ENCODE assay signal across 8 cellular contexts in genomic region chr11:87039371-87039770, GRCh38. TPM values are rescaled to one million over a fixed set of nuclear protein-coding genes. Genes with fewer than 3 reads are reported as not detected.
DNase-seq lines count a peak whose midpoint lies in the region; ATAC-seq and TF ChIP-seq lines count a peak whose summit lies in the region.
"Had no signal": no experiment of that assay in that cellular context is flagged by ENCODE, and none has a peak within 500 bp of the region (broad histone marks: within the 10 kb centered on the region; RNA-seq: fewer than 3 reads in every experiment).

No MANE protein-coding gene starts in this region.

- peaks cover 41% of the 10 kb centered on the region for H3K4me1 Mint-ChIP-seq in T-helper 17 cell

- WGBS in GM23248 (ENCODE audit: low coverage in 1 of 2, low lambda C conversion rate in 2 of 2, missing lambda C conversion rate in 2 of 2), 2 experiments, result 33 to 36% methylated on average over 3 of the region's 3 CpGs

- H3K4me3 Mint-ChIP-seq in T-helper 17 cell, result peak overlapping the region; percentile 98

- H3K27ac Mint-ChIP-seq in T-helper 17 cell, result no peak overlapping the region

- H3K79me2 ChIP-seq in GM23248 (ENCODE audit: insufficient read depth), result peaks cover 64% of the 10 kb centered on the region

- intact Hi-C loops in gastrocnemius medialis (cut with DNase I; ENCODE audit: low total_unique reads), result loop anchor here (5.0 kb wide), 2 partner anchors 97 to 243 kb away; no protein-coding TSS in a partner anchor

- no peaks in the 10 kb centered on the region for H3K9me3 ChIP-seq in GM23248 (ENCODE audit: low read depth)
- H3K9me3 ChIP-seq in T-helper 17 cell (ENCODE audit: control insufficient read depth, low read length, poor library complexity, severe bottlenecking), result no peaks in the 10 kb centered on the region
- H3K9me3 ChIP-seq in gastrocnemius medialis, result no peaks in the 10 kb centered on the region

- peak; percentile 25 for DNase-seq in GM23248
- no peak for DNase-seq in T-helper 17 cell
- DNase-seq in fibroblast of peridontal ligament (ENCODE audit: extremely low read depth), result peak; percentile 67
- no peak for DNase-seq in gastrocnemius medialis
- DNase-seq in NCI-H526 (lab: John Stamatoyannopoulos, UW), result no peak
- no peak for DNase-seq in effector CD8-positive, alpha-beta T cell (lab: John Stamatoyannopoulos, UW)
- DNase-seq: NCI-H1436 had no signal

- TF ChIP-seq CTCF in gastrocnemius medialis (IDR thresholded peaks at IDR 0.05 in 4 of 5, conservative IDR thresholded peaks at IDR 0.05 in 1 of 5), result no peak

- peak overlapping the region; percentile 86; the same call in 1 of the 2 replicates for H3K9ac ChIP-seq in GM23248

- ATAC-seq in T-helper 17 cell (no peak), gastrocnemius medialis (no peak), HG03045 (IDR thresholded peaks at IDR 0.05; ENCODE audit: unreplicated experiment) (no peak)

- no peaks in the 10 kb centered on the region for H4K20me1 ChIP-seq in GM23248 (ENCODE audit: insufficient read depth)

- H3K27me3 ChIP-seq in GM23248 (replicated peaks; ENCODE audit: insufficient read depth) (no peaks in the 10 kb centered on the region), gastrocnemius medialis (no peaks in the 10 kb centered on the region)

- no peak for TF ChIP-seq POLR2A in gastrocnemius medialis (IDR thresholded peaks at IDR 0.05)

- in situ Hi-C loops in GM23248 (cut with MboI), result no loop called here
- in situ Hi-C loops in gastrocnemius medialis (cut with MboI; ENCODE audit: low sequenced_read_pairs in 4 of 4), result loop anchor here in 1 of 4 donors (5.0 kb wide), 1 partner anchor 82 kb away; the partner anchor contains the start of gene FZD4

- H3K4me2 ChIP-seq in GM23248 (ENCODE audit: unreplicated experiment), result peak overlapping the region; percentile 86

- no peak overlapping the region for H3K27ac ChIP-seq in GM23248
- peak overlapping the region in 3 of 4 donors; percentile 90 to 94 (median 93) for H3K27ac ChIP-seq in gastrocnemius medialis

- H3F3A ChIP-seq in GM23248 (ENCODE audit: insufficient read depth), result peaks cover 4% of the 10 kb centered on the region

- H2AFZ ChIP-seq in GM23248, result no peak overlapping the region

- H3K9me2 ChIP-seq in GM23248 (ENCODE audit: insufficient read depth), result no peaks in the 10 kb centered on the region

- peaks cover 15% of the 10 kb centered on the region for H3K4me1 ChIP-seq in GM23248 (ENCODE audit: insufficient read depth)
- peaks cover 23 to 28% of the 10 kb centered on the region in 2 donors for H3K4me1 ChIP-seq in gastrocnemius medialis

- H3K4me3 ChIP-seq in GM23248 (peak overlapping the region; percentile 99), gastrocnemius medialis (peak overlapping the region; percentile 68 to 96 (median 90))

- H3K36me3 Mint-ChIP-seq in T-helper 17 cell (ENCODE audit: low read depth), result no peaks in the 10 kb centered on the region

- H3K36me3 ChIP-seq in GM23248 (ENCODE audit: low read depth) (no peaks in the 10 kb centered on the region), gastrocnemius medialis (no peaks in the 10 kb centered on the region)

- no peaks in the 10 kb centered on the region for H3K27me3 Mint-ChIP-seq in T-helper 17 cell

RNA-seq across cellular contexts. Expression of gene TMEM135, which starts 1.6 kb away (rescaled TPM):
- total RNA-seq in GM23248 (2014; rRNA removed; shearing (Covaris generic)), result 8.0 and 11.0 TPM in 2 replicates
- 11.9 and 12.5 TPM in 2 replicates for polyA plus RNA-seq in GM23248 (2016; fragmentation: Nextera tagmentation; extraction: Ambion mirVana)
- total RNA-seq in T-helper 17 cell (10 to 100 TPM; 23.9 to 25.3 TPM), gastrocnemius medialis (10 to 100 TPM in 3 of 4 donors, 1 to 10 TPM in 1; 7.9 to 38.7 (median 18.9) TPM)

Comparison
In these comparisons a context has a peak if more than half of its experiments do, and no peak if none do; other contexts are left out.
1. DNase-seq: peak in GM23248 (single experiment) and fibroblast of peridontal ligament (single experiment); none in T-helper 17 cell (0 of 3), gastrocnemius medialis (0 of 2), NCI-H526 (0 of 2) and effector CD8-positive, alpha-beta T cell (single experiment).